26 cellular contexts compared by ENCODE assay signal in the genomic region with DNA sequence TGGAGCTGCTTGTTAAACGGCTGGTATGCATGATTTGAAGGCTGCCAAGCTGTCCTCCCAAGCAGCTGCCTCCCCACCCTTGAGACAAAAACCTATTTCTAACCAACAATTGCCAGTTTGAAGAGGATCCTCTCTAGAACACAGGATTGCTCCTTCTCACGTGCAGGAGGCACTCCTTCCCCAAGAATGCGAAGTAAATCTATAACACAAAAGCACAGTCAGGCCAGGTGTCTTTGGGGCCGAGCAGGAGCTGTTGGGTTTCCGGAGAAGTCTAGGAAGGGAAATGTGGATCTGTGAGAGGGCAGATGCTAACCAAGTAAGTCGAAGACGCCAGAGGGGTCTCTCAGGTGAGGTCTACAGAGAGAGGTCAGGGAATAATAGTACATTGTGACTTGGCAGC.
"Had no signal": no experiment of that assay in that cellular context is flagged by ENCODE, and none has a peak within 500 bp of the region (broad histone marks: within the 10 kb centered on the region; RNA-seq: fewer than 3 reads in every experiment).

No MANE protein-coding gene starts in this region.

- H3K9me3 Mint-ChIP-seq: activated CD4-positive, alpha-beta T cell treated with anti-CD3 and anti-CD28 coated beads, Interleukin-2, amount 10 ng/mL, durations not matched to agents 24 days and 14 days; activated CD8-positive, alpha-beta T cell treated with anti-CD3 and anti-CD28 coated beads for 36 hours; activated T-helper 2 cell treated with anti-CD3 and anti-CD28 coated beads, Interferon-gamma antibody, Interleukin-2, Interleukin-4, amounts not matched to agents 10 μg/mL and 5 μg/mL and 100 μg/mL, durations not matched to agents 14 hours and 24 hours and 36 hours had no signal

- H3K36me3 ChIP-seq: ascending aorta, breast epithelium, esophagus squamous epithelium, lower lobe of right lung, prostate gland, right atrium auricular region, thyroid gland, uterus had no signal

- DNase-seq: activated CD4-positive, alpha-beta T cell treated with anti-CD3 and anti-CD28 coated beads, Interleukin-2, amount 10 ng/mL, durations not matched to agents 24 days and 14 days; activated CD4-positive, CD25-positive, alpha-beta regulatory T cell; activated CD8-positive, alpha-beta T cell treated with anti-CD3 and anti-CD28 coated beads for 36 hours; activated naive CD4-positive, alpha-beta T cell treated with anti-CD3 and anti-CD28 coated beads, Interleukin-2, amount 50 U/mL, for 16 hours; activated T-cell treated with anti-CD3 and anti-CD28 coated beads, Interleukin-2, amount 50 U/mL, for 1 hour; effector CD8-positive, alpha-beta T cell; esophagus squamous epithelium; lower lobe of right lung; midbrain; occipital lobe; stimulated activated CD4-positive, alpha-beta T cell treated with anti-CD3 and anti-CD28 coated beads, Interleukin-12 subunit alpha, Interleukin-12 subunit beta, amount 100 ng/mL, for 4 hours; stimulated activated CD4-positive, alpha-beta T cell treated with anti-CD3 and anti-CD28 coated beads, Interleukin-1b, Interleukin-23, amount 100 ng/mL, for 48 hours; stimulated activated CD8-positive, alpha-beta memory T cell treated with anti-CD3 and anti-CD28 coated beads, Interleukin-4, amount 100 ng/mL, for 48 hours; stimulated activated naive CD4-positive, alpha-beta T cell treated with Interleukin-2 at 50 U/mL for 16 hours; T-helper 1 cell; T-helper 9 cell; thyroid gland; uterus had no signal

- H3K27me3 ChIP-seq: ascending aorta, breast epithelium, esophagus squamous epithelium, right atrium auricular region, thyroid gland, uterus had no signal

- H3K4me3 Mint-ChIP-seq: activated CD4-positive, alpha-beta T cell treated with anti-CD3 and anti-CD28 coated beads, Interleukin-2, amount 10 ng/mL, durations not matched to agents 24 days and 14 days; activated CD8-positive, alpha-beta T cell treated with anti-CD3 and anti-CD28 coated beads for 36 hours; nephron had no signal

- H3K4me1 ChIP-seq: ascending aorta, breast epithelium, prostate gland, right atrium auricular region, uterus had no signal

- H3K27ac ChIP-seq: ascending aorta, breast epithelium, esophagus squamous epithelium, lower lobe of right lung, prostate gland, right atrium auricular region, thyroid gland, uterus had no signal

- H3K27me3 Mint-ChIP-seq: activated CD8-positive, alpha-beta T cell treated with anti-CD3 and anti-CD28 coated beads for 36 hours had no signal

- ATAC-seq: activated CD8-positive, alpha-beta T cell treated with anti-CD3 and anti-CD28 coated beads for 36 hours; lower lobe of right lung had no signal

- H3K27ac Mint-ChIP-seq: activated CD4-positive, alpha-beta T cell treated with anti-CD3 and anti-CD28 coated beads, Interleukin-2, amount 10 ng/mL, durations not matched to agents 24 days and 14 days; activated CD8-positive, alpha-beta T cell treated with anti-CD3 and anti-CD28 coated beads for 36 hours; activated T-helper 2 cell treated with anti-CD3 and anti-CD28 coated beads, Interferon-gamma antibody, Interleukin-2, Interleukin-4, amounts not matched to agents 10 μg/mL and 5 μg/mL and 100 μg/mL, durations not matched to agents 14 hours and 24 hours and 36 hours; nephron had no signal

- H3K4me3 ChIP-seq: ascending aorta, breast epithelium, esophagus squamous epithelium, lower lobe of right lung, prostate gland, right atrium auricular region, thyroid gland, uterus had no signal

- FAIRE-seq: endothelial cell of umbilical vein, keratinocyte had no signal

- H3K9me3 ChIP-seq: ascending aorta, breast epithelium, esophagus squamous epithelium, lower lobe of right lung, prostate gland, right atrium auricular region, thyroid gland, uterus had no signal
